In genomic region chr17:77180503-77181330, GRCh38 we compare ENCODE assay signal across 1 cellular context.
TF ChIP-seq lines count a peak whose summit lies in the region.

No MANE protein-coding gene starts in this region.

TF ChIP-seq in HepG2, 621 proteins besides CTCF, POLR2A, EP300 and RAD21 (continued from another document and continues in another):
- TF ChIP-seq, protein P1, sequence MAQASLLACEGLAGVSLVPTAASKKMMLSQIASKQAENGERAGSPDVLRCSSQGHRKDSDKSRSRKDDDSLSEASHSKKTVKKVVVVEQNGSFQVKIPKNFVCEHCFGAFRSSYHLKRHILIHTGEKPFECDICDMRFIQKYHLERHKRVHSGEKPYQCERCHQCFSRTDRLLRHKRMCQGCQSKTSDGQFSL (CRISPR knock-in tag; IDR thresholded peaks at IDR 0.05), result no peak
- TF ChIP-seq ATM (IDR thresholded peaks at IDR 0.05; ENCODE audit: borderline replicate concordance) (no peak), ASH2L (IDR thresholded peaks at IDR 0.05; ENCODE audit: insufficient read length, low read depth, low read length) (no peak), ADNP (CRISPR knock-in tag; IDR thresholded peaks at IDR 0.05) (no peak), ZNF850 (CRISPR knock-in tag; conservative IDR thresholded peaks at IDR 0.05) (no peak), MEIS1 (CRISPR knock-in tag; IDR thresholded peaks at IDR 0.05; ENCODE audit: borderline replicate concordance) (peak; percentile 64; the same call in 1 of the 2 replicates), PPARG (CRISPR knock-in tag; conservative IDR thresholded peaks at IDR 0.05) (no peak), FOSL2 (CRISPR knock-in tag; IDR thresholded peaks at IDR 0.05) (peak; percentile 40), TRIM24 (CRISPR knock-in tag; IDR thresholded peaks at IDR 0.05) (no peak), MYNN (CRISPR knock-in tag; IDR thresholded peaks at IDR 0.05; ENCODE audit: low read depth) (no peak), ZNF619 (CRISPR knock-in tag; IDR thresholded peaks at IDR 0.05) (no peak), ZNF124 (CRISPR knock-in tag; IDR thresholded peaks at IDR 0.05) (0 out of 2 replicates have a peak, but pooled peaks have one; percentile 77), ZNF644 (CRISPR knock-in tag; IDR thresholded peaks at IDR 0.05; ENCODE audit: low read depth) (peak; percentile 93), DMAP1 (CRISPR knock-in tag; IDR thresholded peaks at IDR 0.05) (peak; percentile 48; the same call in 1 of the 2 replicates), ZNF232 (CRISPR knock-in tag; IDR thresholded peaks at IDR 0.05; ENCODE audit: borderline replicate concordance) (no peak), ZNF34 (CRISPR knock-in tag; IDR thresholded peaks at IDR 0.05; ENCODE audit: borderline replicate concordance) (no peak), TERF1 (CRISPR knock-in tag; IDR thresholded peaks at IDR 0.05) (no peak), NBN (conservative IDR thresholded peaks at IDR 0.05) (no peak), ZNF790 (CRISPR knock-in tag; IDR thresholded peaks at IDR 0.05; ENCODE audit: borderline replicate concordance) (no peak), RNF2 (conservative IDR thresholded peaks at IDR 0.05; ENCODE audit: low read depth) (no peak), MXI1 (IDR thresholded peaks at IDR 0.05; ENCODE audit: borderline replicate concordance, low read depth, low read length) (peak; percentile 17; the same call in 1 of the 3 replicates), MNT (IDR thresholded peaks at IDR 0.05) (no peak), AHR (CRISPR knock-in tag; IDR thresholded peaks at IDR 0.05) (no peak), ZBTB20 (CRISPR knock-in tag; IDR thresholded peaks at IDR 0.05; ENCODE audit: borderline replicate concordance, low read depth) (peak; percentile 48), ZNF251 (CRISPR knock-in tag; IDR thresholded peaks at IDR 0.05) (no peak), ZNF777 (CRISPR knock-in tag; IDR thresholded peaks at IDR 0.05) (no peak), ZSCAN30 (CRISPR knock-in tag; IDR thresholded peaks at IDR 0.05) (no peak), LRRFIP1 (CRISPR knock-in tag; conservative IDR thresholded peaks at IDR 0.05) (no peak), ZNF282 (IDR thresholded peaks at IDR 0.05; ENCODE audit: partially characterized antibody) (no peak), ZNF557 (CRISPR knock-in tag; IDR thresholded peaks at IDR 0.05) (no peak), FOXM1 (CRISPR knock-in tag; IDR thresholded peaks at IDR 0.05) (no peak), ZBTB38 (CRISPR knock-in tag; IDR thresholded peaks at IDR 0.05) (0 out of 2 replicates have a peak, but pooled peaks have one; percentile 49), ZNF230 (CRISPR knock-in tag; IDR thresholded peaks at IDR 0.05) (no peak), HNF4A (CRISPR knock-in tag; IDR thresholded peaks at IDR 0.05) (peak; percentile 90), ZNF101 (CRISPR knock-in tag; IDR thresholded peaks at IDR 0.05; ENCODE audit: borderline replicate concordance, low read depth) (no peak), ZNF441 (CRISPR knock-in tag; IDR thresholded peaks at IDR 0.05; ENCODE audit: borderline replicate concordance) (no peak), ZNF883 (CRISPR knock-in tag; IDR thresholded peaks at IDR 0.05; ENCODE audit: not compliant biosample characterization) (no peak), MZF1 (CRISPR knock-in tag; IDR thresholded peaks at IDR 0.05; ENCODE audit: borderline replicate concordance) (no peak), ZNF343 (CRISPR knock-in tag; IDR thresholded peaks at IDR 0.05) (no peak), MAFF (IDR thresholded peaks at IDR 0.05; ENCODE audit: low read depth, low read length) (no peak), FUBP1 (CRISPR knock-in tag; IDR thresholded peaks at IDR 0.05; ENCODE audit: borderline replicate concordance) (no peak), JUNB (CRISPR knock-in tag; IDR thresholded peaks at IDR 0.05; ENCODE audit: borderline replicate concordance) (no peak), ARID2 (CRISPR knock-in tag; IDR thresholded peaks at IDR 0.05; ENCODE audit: borderline replicate concordance) (no peak), ZNF691 (CRISPR knock-in tag; IDR thresholded peaks at IDR 0.05; ENCODE audit: borderline replicate concordance, low read depth) (no peak), GABPA (IDR thresholded peaks at IDR 0.05; ENCODE audit: low read depth, low read length) (no peak), GABPA (CRISPR knock-in tag; IDR thresholded peaks at IDR 0.05; ENCODE audit: low read depth) (no peak)
- TF ChIP-seq, protein P2, sequence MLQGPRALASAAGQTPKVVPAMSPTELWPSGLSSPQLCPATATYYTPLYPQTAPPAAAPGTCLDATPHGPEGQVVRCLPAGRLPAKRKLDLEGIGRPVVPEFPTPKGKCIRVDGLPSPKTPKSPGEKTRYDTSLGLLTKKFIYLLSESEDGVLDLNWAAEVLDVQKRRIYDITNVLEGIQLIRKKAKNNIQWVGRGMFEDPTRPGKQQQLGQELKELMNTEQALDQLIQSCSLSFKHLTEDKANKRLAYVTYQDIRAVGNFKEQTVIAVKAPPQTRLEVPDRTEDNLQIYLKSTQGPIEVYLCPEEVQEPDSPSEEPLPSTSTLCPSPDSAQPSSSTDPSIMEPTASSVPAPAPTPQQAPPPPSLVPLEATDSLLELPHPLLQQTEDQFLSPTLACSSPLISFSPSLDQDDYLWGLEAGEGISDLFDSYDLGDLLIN (CRISPR knock-in tag; IDR thresholded peaks at IDR 0.05; ENCODE audit: borderline replicate concordance), result no peak
- TF ChIP-seq, protein P3, sequence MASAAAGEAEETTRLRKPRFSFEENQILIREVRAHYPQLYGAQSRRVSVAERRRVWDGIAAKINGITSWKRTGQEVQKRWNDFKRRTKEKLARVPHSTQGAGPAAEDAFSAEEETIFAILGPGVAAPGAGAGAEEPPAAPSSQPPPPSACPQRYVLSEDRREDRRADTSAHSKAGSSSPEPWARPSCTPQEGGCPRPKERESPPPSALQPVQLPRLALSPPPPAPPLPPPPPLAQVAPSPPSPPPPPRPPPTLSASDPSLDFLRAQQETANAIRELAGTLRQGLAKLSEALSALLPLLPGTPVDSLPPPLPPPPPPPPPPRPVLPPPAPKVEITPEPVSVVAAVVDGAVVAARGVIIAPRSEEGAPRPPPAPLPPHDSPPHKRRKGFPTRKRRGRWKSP (CRISPR knock-in tag; IDR thresholded peaks at IDR 0.05), result no peak
- TF ChIP-seq, protein P4, sequence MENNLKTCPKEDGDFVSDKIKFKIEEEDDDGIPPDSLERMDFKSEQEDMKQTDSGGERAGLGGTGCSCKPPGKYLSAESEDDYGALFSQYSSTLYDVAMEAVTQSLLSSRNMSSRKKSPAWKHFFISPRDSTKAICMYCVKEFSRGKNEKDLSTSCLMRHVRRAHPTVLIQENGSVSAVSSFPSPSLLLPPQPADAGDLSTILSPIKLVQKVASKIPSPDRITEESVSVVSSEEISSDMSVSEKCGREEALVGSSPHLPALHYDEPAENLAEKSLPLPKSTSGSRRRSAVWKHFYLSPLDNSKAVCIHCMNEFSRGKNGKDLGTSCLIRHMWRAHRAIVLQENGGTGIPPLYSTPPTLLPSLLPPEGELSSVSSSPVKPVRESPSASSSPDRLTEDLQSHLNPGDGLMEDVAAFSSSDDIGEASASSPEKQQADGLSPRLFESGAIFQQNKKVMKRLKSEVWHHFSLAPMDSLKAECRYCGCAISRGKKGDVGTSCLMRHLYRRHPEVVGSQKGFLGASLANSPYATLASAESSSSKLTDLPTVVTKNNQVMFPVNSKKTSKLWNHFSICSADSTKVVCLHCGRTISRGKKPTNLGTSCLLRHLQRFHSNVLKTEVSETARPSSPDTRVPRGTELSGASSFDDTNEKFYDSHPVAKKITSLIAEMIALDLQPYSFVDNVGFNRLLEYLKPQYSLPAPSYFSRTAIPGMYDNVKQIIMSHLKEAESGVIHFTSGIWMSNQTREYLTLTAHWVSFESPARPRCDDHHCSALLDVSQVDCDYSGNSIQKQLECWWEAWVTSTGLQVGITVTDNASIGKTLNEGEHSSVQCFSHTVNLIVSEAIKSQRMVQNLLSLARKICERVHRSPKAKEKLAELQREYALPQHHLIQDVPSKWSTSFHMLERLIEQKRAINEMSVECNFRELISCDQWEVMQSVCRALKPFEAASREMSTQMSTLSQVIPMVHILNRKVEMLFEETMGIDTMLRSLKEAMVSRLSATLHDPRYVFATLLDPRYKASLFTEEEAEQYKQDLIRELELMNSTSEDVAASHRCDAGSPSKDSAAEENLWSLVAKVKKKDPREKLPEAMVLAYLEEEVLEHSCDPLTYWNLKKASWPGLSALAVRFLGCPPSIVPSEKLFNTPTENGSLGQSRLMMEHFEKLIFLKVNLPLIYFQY (CRISPR knock-in tag; IDR thresholded peaks at IDR 0.05; ENCODE audit: borderline replicate concordance), result no peak
- TF ChIP-seq, protein P5, sequence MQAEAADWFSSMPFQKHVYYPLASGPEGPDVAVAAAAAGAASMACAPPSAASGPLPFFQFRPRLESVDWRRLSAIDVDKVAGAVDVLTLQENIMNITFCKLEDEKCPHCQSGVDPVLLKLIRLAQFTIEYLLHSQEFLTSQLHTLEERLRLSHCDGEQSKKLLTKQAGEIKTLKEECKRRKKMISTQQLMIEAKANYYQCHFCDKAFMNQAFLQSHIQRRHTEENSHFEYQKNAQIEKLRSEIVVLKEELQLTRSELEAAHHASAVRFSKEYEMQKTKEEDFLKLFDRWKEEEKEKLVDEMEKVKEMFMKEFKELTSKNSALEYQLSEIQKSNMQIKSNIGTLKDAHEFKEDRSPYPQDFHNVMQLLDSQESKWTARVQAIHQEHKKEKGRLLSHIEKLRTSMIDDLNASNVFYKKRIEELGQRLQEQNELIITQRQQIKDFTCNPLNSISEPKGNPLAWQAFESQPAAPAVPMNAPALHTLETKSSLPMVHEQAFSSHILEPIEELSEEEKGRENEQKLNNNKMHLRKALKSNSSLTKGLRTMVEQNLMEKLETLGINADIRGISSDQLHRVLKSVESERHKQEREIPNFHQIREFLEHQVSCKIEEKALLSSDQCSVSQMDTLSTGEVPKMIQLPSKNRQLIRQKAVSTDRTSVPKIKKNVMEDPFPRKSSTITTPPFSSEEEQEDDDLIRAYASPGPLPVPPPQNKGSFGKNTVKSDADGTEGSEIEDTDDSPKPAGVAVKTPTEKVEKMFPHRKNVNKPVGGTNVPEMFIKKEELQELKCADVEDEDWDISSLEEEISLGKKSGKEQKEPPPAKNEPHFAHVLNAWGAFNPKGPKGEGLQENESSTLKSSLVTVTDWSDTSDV (CRISPR knock-in tag; IDR thresholded peaks at IDR 0.05), result no peak
